Comparison of ENCODE assay signal across 8 cellular contexts in genomic region chr17:80475949-80476876, GRCh38. TPM values are rescaled to one million over a fixed set of nuclear protein-coding genes. Genes with fewer than 3 reads are reported as not detected.
DNase-seq lines count a peak whose midpoint lies in the region; ATAC-seq and TF ChIP-seq lines count a peak whose summit lies in the region.

Gene NPTX1 (minus strand): TSS chr17:80476607. CDS start chr17:80476446, 161 bp downstream.

- DNase-seq in H7 (peak; percentile 90), NCI-H510A treated with DMSO at 0.1 percent for 48 hours (lab: John Stamatoyannopoulos, UW) (peak; percentile 59), mammary epithelial cell (no peak), memory B cell (ENCODE audit: low spot score in 2 of 2) (no peak), MV-4-11 (lab: John Stamatoyannopoulos, UW) (no peak), mucosa of gallbladder (ENCODE audit: low spot score) (no peak)

- H3K36me3 ChIP-seq in H7 (replicated peaks; ENCODE audit: control insufficient read depth, insufficient read depth, low read length): no peaks in the 10 kb centered on the region
- no peaks in the 10 kb centered on the region for H3K36me3 ChIP-seq in mammary epithelial cell (ENCODE audit: insufficient read depth, low read length)

- H4K20me1 ChIP-seq in mammary epithelial cell (ENCODE audit: insufficient read depth, low read length): no peaks in the 10 kb centered on the region

- H3K9ac ChIP-seq in mammary epithelial cell (ENCODE audit: insufficient read depth, low read length): no peak within 1 kb of the TSS

- no peak within 1 kb of the TSS for H3K27ac ChIP-seq in mammary epithelial cell (ENCODE audit: insufficient read depth, low read depth, low read length)

- peaks cover 17% of the 10 kb centered on the region for H3K4me1 Mint-ChIP-seq in memory B cell

- peaks cover 33% of the 10 kb centered on the region for H3K4me1 ChIP-seq in mammary epithelial cell (ENCODE audit: insufficient read depth, low read length)

- H3K27me3 Mint-ChIP-seq in memory B cell: peaks cover 38% of the 10 kb centered on the region

- H3K27me3 ChIP-seq in H7 (ENCODE audit: control insufficient read depth, insufficient read depth, low read length) (peaks cover 94% of the 10 kb centered on the region), mammary epithelial cell (ENCODE audit: insufficient read depth, low read length) (peaks cover 58% of the 10 kb centered on the region)

- ATAC-seq in memory B cell (ENCODE audit: low read depth) (peak; percentile 33), HG03280 (IDR thresholded peaks at IDR 0.05; ENCODE audit: unreplicated experiment) (no peak), GM21737 (IDR thresholded peaks at IDR 0.05; ENCODE audit: unreplicated experiment) (no peak)

- CTCF ChIA-PET in mammary epithelial cell (lab: Charles Lee; ENCODE audit: low non-redundant PET): no interaction called here

- peak within 1 kb of the TSS; percentile 85 for H3K4me2 ChIP-seq in mammary epithelial cell (ENCODE audit: insufficient read depth, low read depth, low read length)

- intact Hi-C loops in mammary epithelial cell (cut with micrococcal nuclease): loop anchor here (2.0 to 10.0 kb wide), 2 partner anchors 49 to 359 kb away; no protein-coding TSS in a partner anchor

- WGBS in mammary epithelial cell (ENCODE audit: low coverage, missing lambda C conversion rate): 0% methylated on average over 5 of the region's 133 CpGs

- H3K9me3 ChIP-seq in mammary epithelial cell (replicated peaks; ENCODE audit: insufficient read depth, low read length): no peaks in the 10 kb centered on the region

- peak within 1 kb of the TSS; percentile 71 for H3K4me3 Mint-ChIP-seq in memory B cell

- H3K4me3 ChIP-seq in H7 (ENCODE audit: insufficient read depth, low read depth, low read length) (peak within 1 kb of the TSS; percentile 34), mammary epithelial cell (replicated peaks in 1 of 3; ENCODE audit: insufficient read depth in 1 of 3, low read depth in 2 of 3, low read length in 3 of 3) (peak within 1 kb of the TSS in 2 of 3 experiments; percentile 14 to 30)

- no TSS peak for BruUV-seq in mammary epithelial cell (replicated peaks; lab: Mats Ljungman, UMichigan)

- H2AFZ ChIP-seq in mammary epithelial cell (ENCODE audit: low read depth, low read length): peak within 1 kb of the TSS; percentile 59

- H3K79me2 ChIP-seq in mammary epithelial cell (ENCODE audit: insufficient read depth, low read length): no peaks in the 10 kb centered on the region

- TF ChIP-seq CTCF in mammary epithelial cell (conservative IDR thresholded peaks at IDR 0.05 in 1 of 2, IDR thresholded peaks at IDR 0.05 in 1 of 2; ENCODE audit: extremely low read depth in 1 of 2, insufficient read depth in 1 of 2, low read depth in 1 of 2, low read length in 2 of 2): no peak

- H3K27ac Mint-ChIP-seq in memory B cell: no peak within 1 kb of the TSS

- no peaks in the 10 kb centered on the region for H3K36me3 Mint-ChIP-seq in memory B cell

- dilution Hi-C loops in mammary epithelial cell (cut with HindIII; ENCODE audit: low sequenced_read_pairs): no loop called here

- in situ Hi-C loops in mammary epithelial cell (cut with MboI; ENCODE audit: low sequenced_read_pairs in 2 of 2): loop anchor here in 1 of 2 donors (10.0 kb wide), 1 partner anchor 99 kb away; no protein-coding TSS in a partner anchor

- H3K9me3 Mint-ChIP-seq in memory B cell: no peaks in the 10 kb centered on the region

RNA-seq across cellular contexts. Expression of gene NPTX1, which starts in this region (rescaled TPM):
- 1.6 and 4.2 TPM in 2 replicates for total RNA-seq in H7 (2014; rRNA removed; shearing (Covaris generic))
- under 1 TPM; 0.17 to 0.21 TPM for total RNA-seq in mammary epithelial cell
- polyA plus RNA-seq in mammary epithelial cell: 0.14 TPM
- polyA minus RNA-seq in mammary epithelial cell: not detected
- total RNA-seq in mucosa of gallbladder: 5.7 TPM

Comparison
In these comparisons a context has a peak if more than half of its experiments do, and no peak if none do; other contexts are left out.
1. DNase-seq: peak in H7 (single experiment) and NCI-H510A treated with DMSO at 0.1 percent for 48 hours (single experiment); none in mammary epithelial cell (single experiment), memory B cell (0 of 2), MV-4-11 (single experiment) and mucosa of gallbladder (single experiment).